27 cellular contexts compared by ENCODE assay signal in genomic region chr10:12212454-12212853, GRCh38.
"Had no signal": no experiment of that assay in that cellular context is flagged by ENCODE, and none has a peak within 500 bp of the region (broad histone marks: within the 10 kb centered on the region; RNA-seq: fewer than 3 reads in every experiment).

No MANE protein-coding gene starts in this region.

- H3K4me2 ChIP-seq: PC-9 had no signal

- DNase-seq: activated CD4-positive, alpha-beta memory T cell treated with anti-CD3 and anti-CD28 coated beads for 36 hours; activated CD4-positive, alpha-beta T cell treated with anti-CD3 and anti-CD28 coated beads, Interleukin-2, amount 10 ng/mL, durations not matched to agents 7 days and 5 days; activated CD4-positive, CD25-positive, alpha-beta regulatory T cell; activated CD8-positive, alpha-beta memory T cell treated with anti-CD3 and anti-CD28 coated beads for 24 hours; activated gamma-delta T cell treated with Interleukin-2 at 50 U/mL for 16 hours; activated naive CD4-positive, alpha-beta T cell treated with anti-CD3 and anti-CD28 coated beads, Interleukin-2, amount 50 U/mL, for 16 hours; activated naive CD8-positive, alpha-beta T cell treated with anti-CD3 and anti-CD28 coated beads, Interleukin-2, amount 10 ng/mL, durations not matched to agents 7 days and 5 days; activated T-cell treated with anti-CD3 and anti-CD28 coated beads, Interleukin-2, amount 50 U/mL, for 72 hours; adrenal gland; anterior cingulate cortex; caudate nucleus; Kasumi-1; NCI-H1105 treated with DMSO at 0.1 percent for 48 hours; NCI-H1436 treated with DMSO at 0.1 percent for 48 hours; NCI-H187; NCI-H2081 treated with DMSO at 0.1 percent for 48 hours; NCI-H510A treated with DMSO at 0.1 percent for 48 hours; PC-9; T-cell; T-helper 2 cell; T1000 had no signal

- H3K4me3 ChIP-seq: adrenal gland, breast epithelium, K562, PC-9, SK-N-MC had no signal

- ATAC-seq: activated T-cell treated with anti-CD3 and anti-CD28 coated beads, Interleukin-2, amount 50 U/mL, for 72 hours; K562; Right ventricle myocardium inferior; T-cell had no signal

- H3K4me1 ChIP-seq: breast epithelium had no signal

- H3K27ac ChIP-seq: adrenal gland, breast epithelium, PC-9, SK-N-MC had no signal

- H3K9me3 ChIP-seq: adrenal gland, breast epithelium had no signal

- H3K4me3 Mint-ChIP-seq: activated CD4-positive, alpha-beta memory T cell treated with anti-CD3 and anti-CD28 coated beads for 36 hours; activated CD4-positive, alpha-beta T cell treated with anti-CD3 and anti-CD28 coated beads, Interleukin-2, amount 10 ng/mL, durations not matched to agents 7 days and 5 days; activated naive CD8-positive, alpha-beta T cell treated with anti-CD3 and anti-CD28 coated beads, Interleukin-2, amount 10 ng/mL, durations not matched to agents 7 days and 5 days; activated T-cell treated with anti-CD3 and anti-CD28 coated beads, Interleukin-2, amount 50 U/mL, for 72 hours; T-cell had no signal

- H3K27me3 Mint-ChIP-seq: activated CD4-positive, alpha-beta memory T cell treated with anti-CD3 and anti-CD28 coated beads for 36 hours; activated CD4-positive, alpha-beta T cell treated with anti-CD3 and anti-CD28 coated beads, Interleukin-2, amount 10 ng/mL, durations not matched to agents 7 days and 5 days; activated naive CD8-positive, alpha-beta T cell treated with anti-CD3 and anti-CD28 coated beads, Interleukin-2, amount 10 ng/mL, durations not matched to agents 7 days and 5 days; T-cell had no signal

- H2AFZ ChIP-seq: PC-9 had no signal

- H3K9me3 Mint-ChIP-seq: activated CD4-positive, alpha-beta memory T cell treated with anti-CD3 and anti-CD28 coated beads for 36 hours; activated CD4-positive, alpha-beta T cell treated with anti-CD3 and anti-CD28 coated beads, Interleukin-2, amount 10 ng/mL, durations not matched to agents 7 days and 5 days; activated naive CD8-positive, alpha-beta T cell treated with anti-CD3 and anti-CD28 coated beads, Interleukin-2, amount 10 ng/mL, durations not matched to agents 7 days and 5 days; activated T-cell treated with anti-CD3 and anti-CD28 coated beads, Interleukin-2, amount 50 U/mL, for 72 hours; activated T-helper 2 cell treated with anti-CD3 and anti-CD28 coated beads, Interferon-gamma antibody, Interleukin-2, Interleukin-4, amounts not matched to agents 10 μg/mL and 5 μg/mL and 100 μg/mL, durations not matched to agents 14 hours and 24 hours and 36 hours; T-cell had no signal

- H3K27ac Mint-ChIP-seq: activated CD4-positive, alpha-beta memory T cell treated with anti-CD3 and anti-CD28 coated beads for 36 hours; activated CD4-positive, alpha-beta T cell treated with anti-CD3 and anti-CD28 coated beads, Interleukin-2, amount 10 ng/mL, durations not matched to agents 7 days and 5 days; activated naive CD8-positive, alpha-beta T cell treated with anti-CD3 and anti-CD28 coated beads, Interleukin-2, amount 10 ng/mL, durations not matched to agents 7 days and 5 days; activated T-cell treated with anti-CD3 and anti-CD28 coated beads, Interleukin-2, amount 50 U/mL, for 72 hours; activated T-helper 2 cell treated with anti-CD3 and anti-CD28 coated beads, Interferon-gamma antibody, Interleukin-2, Interleukin-4, amounts not matched to agents 10 μg/mL and 5 μg/mL and 100 μg/mL, durations not matched to agents 14 hours and 24 hours and 36 hours had no signal

- FAIRE-seq: K562, TTC549 had no signal

- H3K27me3 ChIP-seq: adrenal gland, breast epithelium had no signal
